ENCODE assay signal across 21 cellular contexts in genomic region chr2:72796766-72797165, GRCh38.
"Had no signal": no experiment of that assay in that cellular context is flagged by ENCODE, and none has a peak within 500 bp of the region (broad histone marks: within the 10 kb centered on the region; RNA-seq: fewer than 3 reads in every experiment).

No MANE protein-coding gene starts in this region.

- DNase-seq: Kasumi-1, MM.1S, NCI-H1092 treated with DMSO at 0.1 percent for 48 hours, NCI-H1436, NCI-H187, NCI-H2029, NCI-H2081 treated with DMSO at 0.1 percent for 48 hours, NCI-H2171, NCI-H226, NCI-H446, NCI-H510A, NCI-H524 treated with DMSO at 0.1 percent for 48 hours, NCI-H82, Right ventricle myocardium superior, RPMI8226, SIG-M5 had no signal

- H3K27me3 ChIP-seq: SJSA1 had no signal

- H3K4me3 ChIP-seq: K562, SJSA1, SK-N-MC had no signal

- H3K27ac ChIP-seq: KMS-11, SJSA1, SK-N-MC had no signal

- H3K9ac ChIP-seq: KMS-11 had no signal

- H3K9me3 ChIP-seq: SJSA1 had no signal

- H3K4me2 ChIP-seq: KMS-11 had no signal

- H3K36me3 ChIP-seq: SJSA1 had no signal

- ATAC-seq: K562 had no signal

- FAIRE-seq: K562, RCC 7860 had no signal
